16 cellular contexts compared by ENCODE assay signal in the genomic region with DNA sequence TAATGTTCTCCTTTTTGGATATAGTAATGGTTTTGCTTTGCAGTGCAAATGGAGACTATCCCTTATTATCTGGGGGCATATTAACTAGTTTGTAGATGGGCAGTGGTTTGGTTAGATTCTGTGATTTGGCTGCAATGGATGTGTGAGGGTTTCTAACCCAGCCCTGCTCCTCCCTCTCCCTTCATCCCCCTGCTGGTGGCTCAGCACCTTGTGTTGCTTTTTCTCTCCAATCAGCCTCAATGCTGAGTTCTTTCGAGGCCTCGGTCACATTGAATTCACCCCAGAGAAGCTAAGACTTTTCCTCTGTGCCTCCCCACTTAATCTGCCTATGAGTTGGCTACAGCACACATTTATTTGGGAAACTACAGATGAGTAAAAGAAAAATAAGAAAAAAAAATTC.
DNase-seq lines count a peak whose midpoint lies in the region; ATAC-seq and TF ChIP-seq lines count a peak whose summit lies in the region.
"Had no signal": no experiment of that assay in that cellular context is flagged by ENCODE, and none has a peak within 500 bp of the region (broad histone marks: within the 10 kb centered on the region; RNA-seq: fewer than 3 reads in every experiment).

No MANE protein-coding gene starts in this region.

- POLR2A ChIA-PET in SK-N-SH (lab: Yijun Ruan, JAX): no interaction called here
- POLR2A ChIA-PET in activated CD4-positive, alpha-beta memory T cell treated with anti-CD3 and anti-CD28 coated beads, Interleukin-2, amount 10 ng/mL, durations not matched to agents 7 days and 5 days (lab: Charles Lee): no interaction called here
- POLR2A ChIA-PET in activated CD4-positive, alpha-beta T cell treated with anti-CD3 and anti-CD28 coated beads, Interleukin-2, amount 10 ng/mL, durations not matched to agents 7 days and 5 days (lab: Charles Lee): no interaction called here

- CTCF ChIA-PET in SK-N-SH (lab: Yijun Ruan, JAX): interaction anchor here (0.5 to 1.5 kb wide), 5 partner anchors 14 to 243 kb away, joined by 3 to 4 read pairs (median 3); no protein-coding TSS in a partner anchor
- CTCF ChIA-PET in activated CD4-positive, alpha-beta memory T cell treated with anti-CD3 and anti-CD28 coated beads, Interleukin-2, amount 10 ng/mL, durations not matched to agents 7 days and 5 days (lab: Charles Lee): no interaction called here
- CTCF ChIA-PET in activated CD4-positive, alpha-beta T cell treated with anti-CD3 and anti-CD28 coated beads, Interleukin-2, amount 10 ng/mL, durations not matched to agents 7 days and 5 days (lab: Charles Lee): no interaction called here

- no peaks in the 10 kb centered on the region for H3K79me2 ChIP-seq in SK-N-SH (ENCODE audit: insufficient read depth)

- H3K4me1 ChIP-seq in SK-N-SH (ENCODE audit: control insufficient read depth in 1 of 2, insufficient read depth in 2 of 2, low read depth in 1 of 2, low read length in 1 of 2): no peaks in the 10 kb centered on the region
- H3K4me1 ChIP-seq: psoas muscle, tibial nerve had no signal

- H3K27ac Mint-ChIP-seq in activated CD4-positive, alpha-beta memory T cell treated with anti-CD3 and anti-CD28 coated beads, Interleukin-2, amount 10 ng/mL, durations not matched to agents 7 days and 5 days: no peak overlapping the region
- H3K27ac Mint-ChIP-seq in activated CD4-positive, alpha-beta T cell treated with anti-CD3 and anti-CD28 coated beads, Interleukin-2, amount 10 ng/mL, durations not matched to agents 7 days and 5 days: no peak overlapping the region
- H3K27ac Mint-ChIP-seq: dendritic cell treated with granulocyte-macrophage colony-stimulating factor and Interleukin-4, amounts not matched to agents 40 ng/mL and 50 ng/mL, for 4 days had no signal

- no peaks in the 10 kb centered on the region for H4K20me1 ChIP-seq in SK-N-SH (ENCODE audit: insufficient read depth)

- H3K4me3 ChIP-seq in SK-N-SH (ENCODE audit: low read depth in 2 of 2, low read length in 1 of 2) (no peak overlapping the region; a peak in 1 of 4 replicates), epithelial cell of proximal tubule (ENCODE audit: low read depth, low read length) (no peak overlapping the region), retinal pigment epithelial cell (ENCODE audit: low read length) (no peak overlapping the region)
- H3K4me3 ChIP-seq: psoas muscle, tibial nerve had no signal

- H3K9me3 Mint-ChIP-seq in activated CD4-positive, alpha-beta memory T cell treated with anti-CD3 and anti-CD28 coated beads, Interleukin-2, amount 10 ng/mL, durations not matched to agents 7 days and 5 days: peaks cover 5% of the 10 kb centered on the region
- no peaks in the 10 kb centered on the region for H3K9me3 Mint-ChIP-seq in activated CD4-positive, alpha-beta T cell treated with anti-CD3 and anti-CD28 coated beads, Interleukin-2, amount 10 ng/mL, durations not matched to agents 7 days and 5 days
- H3K9me3 Mint-ChIP-seq: dendritic cell treated with granulocyte-macrophage colony-stimulating factor and Interleukin-4, amounts not matched to agents 40 ng/mL and 50 ng/mL, for 4 days had no signal

- H3K4me2 ChIP-seq in SK-N-SH: no peak overlapping the region

- H3K9ac ChIP-seq in SK-N-SH: no peak overlapping the region

- no peak for TF ChIP-seq EP300 in SK-N-SH (IDR thresholded peaks at IDR 0.05; ENCODE audit: borderline replicate concordance in 1 of 2, low read depth in 1 of 2, low read length in 1 of 2)

- DNase-seq in SK-N-SH: peak; percentile 14
- peak; percentile 43 for DNase-seq in OCI-M1 (lab: John Stamatoyannopoulos, UW)
- no peak for DNase-seq in epithelial cell of proximal tubule (ENCODE audit: low read depth)
- DNase-seq in retinal pigment epithelial cell (ENCODE audit: low read depth): no peak
- no peak for DNase-seq in activated CD4-positive, alpha-beta memory T cell treated with anti-CD3 and anti-CD28 coated beads, Interleukin-2, amount 10 ng/mL, durations not matched to agents 7 days and 5 days
- no peak for DNase-seq in T-helper 1 cell
- DNase-seq in activated CD4-positive, alpha-beta T cell treated with anti-CD3 and anti-CD28 coated beads, Interleukin-2, amount 10 ng/mL, durations not matched to agents 7 days and 5 days: no peak
- DNase-seq: activated T-cell treated with anti-CD3 and anti-CD28 coated beads for 4 hours, KBM-7, NCI-H1930, NCI-H774, psoas muscle, SW 1271 had no signal

- no peaks in the 10 kb centered on the region for H3K36me3 ChIP-seq in SK-N-SH (replicated peaks in 1 of 2; ENCODE audit: control insufficient read depth in 1 of 2, insufficient read depth in 2 of 2, low read length in 1 of 2)
- H3K36me3 ChIP-seq: tibial nerve had no signal

- H2AFZ ChIP-seq in SK-N-SH (ENCODE audit: low read depth): no peak overlapping the region

- no peaks in the 10 kb centered on the region for H3K9me2 ChIP-seq in SK-N-SH

- no peaks in the 10 kb centered on the region for H3K36me3 Mint-ChIP-seq in activated CD4-positive, alpha-beta memory T cell treated with anti-CD3 and anti-CD28 coated beads, Interleukin-2, amount 10 ng/mL, durations not matched to agents 7 days and 5 days (ENCODE audit: low read depth)
- no peaks in the 10 kb centered on the region for H3K36me3 Mint-ChIP-seq in activated CD4-positive, alpha-beta T cell treated with anti-CD3 and anti-CD28 coated beads, Interleukin-2, amount 10 ng/mL, durations not matched to agents 7 days and 5 days (ENCODE audit: low read depth)

- no peak overlapping the region for H3K27ac ChIP-seq in SK-N-SH (ENCODE audit: low read depth in 2 of 2, low read length in 1 of 2)
- H3K27ac ChIP-seq: psoas muscle, tibial nerve had no signal

- ATAC-seq in SK-N-SH treated with all-trans-retinoic acid at 6 μM for 48 hours: no peak
- ATAC-seq: psoas muscle had no signal

- H3K9me3 ChIP-seq in SK-N-SH: no peaks in the 10 kb centered on the region
- H3K9me3 ChIP-seq: psoas muscle, tibial nerve had no signal

- no peak overlapping the region for H3K4me3 Mint-ChIP-seq in activated CD4-positive, alpha-beta memory T cell treated with anti-CD3 and anti-CD28 coated beads, Interleukin-2, amount 10 ng/mL, durations not matched to agents 7 days and 5 days
- H3K4me3 Mint-ChIP-seq in activated CD4-positive, alpha-beta T cell treated with anti-CD3 and anti-CD28 coated beads, Interleukin-2, amount 10 ng/mL, durations not matched to agents 7 days and 5 days: no peak overlapping the region
- H3K4me3 Mint-ChIP-seq: dendritic cell treated with granulocyte-macrophage colony-stimulating factor and Interleukin-4, amounts not matched to agents 40 ng/mL and 50 ng/mL, for 4 days had no signal

- TF ChIP-seq CTCF in SK-N-SH (IDR thresholded peaks at IDR 0.05): peak; percentile 31
- peak; percentile 38 for TF ChIP-seq CTCF in epithelial cell of proximal tubule (conservative IDR thresholded peaks at IDR 0.05; ENCODE audit: low read depth, low read length)
- TF ChIP-seq CTCF in retinal pigment epithelial cell (conservative IDR thresholded peaks at IDR 0.05; ENCODE audit: low read depth, low read length): peak; percentile 60

- H3F3A ChIP-seq in SK-N-SH (replicated peaks; ENCODE audit: insufficient read depth): no peaks in the 10 kb centered on the region

- no peaks in the 10 kb centered on the region for H3K27me3 ChIP-seq in SK-N-SH (ENCODE audit: insufficient read depth)
- H3K27me3 ChIP-seq: tibial nerve had no signal

- WGBS in SK-N-SH (ENCODE audit: low lambda C conversion rate): 68% methylated on average over 2 of the region's 2 CpGs

- TF ChIP-seq RAD21 in SK-N-SH (IDR thresholded peaks at IDR 0.05; ENCODE audit: low read length): peak; percentile 39

- no peaks in the 10 kb centered on the region for H3K27me3 Mint-ChIP-seq in activated CD4-positive, alpha-beta memory T cell treated with anti-CD3 and anti-CD28 coated beads, Interleukin-2, amount 10 ng/mL, durations not matched to agents 7 days and 5 days
- no peaks in the 10 kb centered on the region for H3K27me3 Mint-ChIP-seq in activated CD4-positive, alpha-beta T cell treated with anti-CD3 and anti-CD28 coated beads, Interleukin-2, amount 10 ng/mL, durations not matched to agents 7 days and 5 days
- H3K27me3 Mint-ChIP-seq: dendritic cell treated with granulocyte-macrophage colony-stimulating factor and Interleukin-4, amounts not matched to agents 40 ng/mL and 50 ng/mL, for 4 days had no signal

- no peaks in the 10 kb centered on the region for H3K4me1 Mint-ChIP-seq in activated CD4-positive, alpha-beta memory T cell treated with anti-CD3 and anti-CD28 coated beads, Interleukin-2, amount 10 ng/mL, durations not matched to agents 7 days and 5 days
- no peaks in the 10 kb centered on the region for H3K4me1 Mint-ChIP-seq in activated CD4-positive, alpha-beta T cell treated with anti-CD3 and anti-CD28 coated beads, Interleukin-2, amount 10 ng/mL, durations not matched to agents 7 days and 5 days

TF ChIP-seq in SK-N-SH, 30 proteins besides CTCF, POLR2A, EP300 and RAD21:
- TF ChIP-seq SMC3 (IDR thresholded peaks at IDR 0.05; ENCODE audit: low read depth, low read length): peak; percentile 15; the same call in 1 of the 2 replicates
- TF ChIP-seq TAF1 (IDR thresholded peaks at IDR 0.05; ENCODE audit: borderline replicate concordance, low read depth, low read length): no peak

TF ChIP-seq in SK-N-SH treated with all-trans-retinoic acid at 6 μM for 48 hours, 23 proteins besides CTCF, POLR2A, EP300 and RAD21 (continues in another document):
- TF ChIP-seq ZNF70 (CRISPR knock-in tag; IDR thresholded peaks at IDR 0.05) (no peak), PPARA (CRISPR knock-in tag; IDR thresholded peaks at IDR 0.05; ENCODE audit: borderline replicate concordance) (no peak)
- TF ChIP-seq, protein P1, sequence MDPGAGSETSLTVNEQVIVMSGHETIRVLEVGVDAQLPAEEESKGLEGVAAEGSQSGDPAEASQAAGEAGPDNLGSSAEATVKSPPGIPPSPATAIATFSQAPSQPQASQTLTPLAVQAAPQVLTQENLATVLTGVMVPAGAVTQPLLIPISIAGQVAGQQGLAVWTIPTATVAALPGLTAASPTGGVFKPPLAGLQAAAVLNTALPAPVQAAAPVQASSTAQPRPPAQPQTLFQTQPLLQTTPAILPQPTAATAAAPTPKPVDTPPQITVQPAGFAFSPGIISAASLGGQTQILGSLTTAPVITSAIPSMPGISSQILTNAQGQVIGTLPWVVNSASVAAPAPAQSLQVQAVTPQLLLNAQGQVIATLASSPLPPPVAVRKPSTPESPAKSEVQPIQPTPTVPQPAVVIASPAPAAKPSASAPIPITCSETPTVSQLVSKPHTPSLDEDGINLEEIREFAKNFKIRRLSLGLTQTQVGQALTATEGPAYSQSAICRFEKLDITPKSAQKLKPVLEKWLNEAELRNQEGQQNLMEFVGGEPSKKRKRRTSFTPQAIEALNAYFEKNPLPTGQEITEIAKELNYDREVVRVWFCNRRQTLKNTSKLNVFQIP (CRISPR knock-in tag; IDR thresholded peaks at IDR 0.05; ENCODE audit: borderline replicate concordance, low read depth): no peak

Comparison
In these comparisons a context has a peak if more than half of its experiments do, and no peak if none do; other contexts are left out.
1. DNase-seq: peak in SK-N-SH (single experiment) and OCI-M1 (single experiment); none in epithelial cell of proximal tubule (single experiment), retinal pigment epithelial cell (single experiment), activated CD4-positive, alpha-beta memory T cell treated with anti-CD3 and anti-CD28 coated beads, Interleukin-2, amount 10 ng/mL, durations not matched to agents 7 days and 5 days (single experiment), T-helper 1 cell (0 of 5) and activated CD4-positive, alpha-beta T cell treated with anti-CD3 and anti-CD28 coated beads, Interleukin-2, amount 10 ng/mL, durations not matched to agents 7 days and 5 days (single experiment).
2. Peak in every context shown above with its lines, with median percentiles within 50 percentile points of each other: CTCF ChIP-seq.